Comparison of ENCODE assay signal across 11 cellular contexts in genomic region chr13:43087960-43088580, GRCh38.
A peak's percentile ranks its signal among the peaks of the same experiment; 100 is the strongest.
DNase-seq lines count a peak whose midpoint lies in the region; ATAC-seq and TF ChIP-seq lines count a peak whose summit lies in the region.
"Had no signal": no experiment of that assay in that cellular context is flagged by ENCODE, and none has a peak within 500 bp of the region (broad histone marks: within the 10 kb centered on the region; RNA-seq: fewer than 3 reads in every experiment).

No MANE protein-coding gene starts in this region.

- no peak overlapping the region for H3K27ac Mint-ChIP-seq in MCF 10A (ENCODE audit: low read depth, unreplicated experiment)
- H3K27ac Mint-ChIP-seq in activated naive CD8-positive, alpha-beta T cell: peak overlapping the region; percentile 3
- H3K27ac Mint-ChIP-seq in type B pancreatic cell: peak overlapping the region; percentile 51
- H3K27ac Mint-ChIP-seq: GM23338 had no signal

- peaks cover 7% of the 10 kb centered on the region for H3K9me3 Mint-ChIP-seq in MCF 10A (ENCODE audit: unreplicated experiment)
- H3K9me3 Mint-ChIP-seq in activated naive CD8-positive, alpha-beta T cell (ENCODE audit: low read depth): peaks cover 4% of the 10 kb centered on the region
- no peaks in the 10 kb centered on the region for H3K9me3 Mint-ChIP-seq in type B pancreatic cell

- H3K27me3 ChIP-seq in right lobe of liver: no peaks in the 10 kb centered on the region

- WGBS in right lobe of liver (ENCODE audit: insufficient coverage, low coverage, low lambda C conversion rate, missing lambda C conversion rate): 16% methylated on average over 5 of the region's 5 CpGs

- peak; percentile 74 to 78 (median 78) for ATAC-seq in right lobe of liver
- ATAC-seq: GM23338 had no signal

- peaks cover 32% of the 10 kb centered on the region for H3K36me3 Mint-ChIP-seq in MCF 10A (ENCODE audit: insufficient read depth, unreplicated experiment)
- peaks cover 25% of the 10 kb centered on the region for H3K36me3 Mint-ChIP-seq in activated naive CD8-positive, alpha-beta T cell
- H3K36me3 Mint-ChIP-seq in type B pancreatic cell: peaks cover 33% of the 10 kb centered on the region

- H3K36me3 ChIP-seq in right lobe of liver: no peaks in the 10 kb centered on the region

- H3K4me1 Mint-ChIP-seq in MCF 10A (ENCODE audit: insufficient read depth, unreplicated experiment) (peaks cover 16% of the 10 kb centered on the region), type B pancreatic cell (ENCODE audit: unreplicated experiment) (peaks cover 27% of the 10 kb centered on the region)
- H3K4me1 Mint-ChIP-seq in activated naive CD8-positive, alpha-beta T cell (ENCODE audit: low read depth): peaks cover 9% of the 10 kb centered on the region

- no peaks in the 10 kb centered on the region for H3K4me1 ChIP-seq in right lobe of liver

- POLR2A ChIA-PET in MCF 10A (lab: Yijun Ruan, JAX): interaction anchor here (0.5 to 1.2 kb wide), 3 partner anchors 91 to 791 kb away, joined by 3 read pairs; partner anchors contain the start of gene CCDC122

- no peaks in the 10 kb centered on the region for H3K9me3 ChIP-seq in right lobe of liver

- no TSS peak for BruUV-seq in MCF 10A (replicated peaks; lab: Mats Ljungman, UMichigan)

- no peak for TF ChIP-seq POLR2A in right lobe of liver (IDR thresholded peaks at IDR 0.05)

- H3K27ac ChIP-seq in right lobe of liver: peak overlapping the region; percentile 52 to 66 (median 59)

- peak; percentile 4 to 5 for DNase-seq in T47D (ENCODE audit: low read depth in 1 of 2, low spot score in 1 of 2)
- no peak for DNase-seq in MCF 10A (ENCODE audit: unreplicated experiment)
- no peak for DNase-seq in right lobe of liver
- DNase-seq in type B pancreatic cell (ENCODE audit: extremely low spot score, unreplicated experiment): no peak
- DNase-seq in activated CD4-positive, alpha-beta T cell treated with anti-CD3 and anti-CD28 coated beads for 4 hours: no peak
- no peak for DNase-seq in activated CD4-positive, CD25-positive, alpha-beta regulatory T cell (lab: John Stamatoyannopoulos, UW)
- no peak for DNase-seq in A172 (ENCODE audit: low spot score)
- DNase-seq: COR-L47; stimulated activated naive CD4-positive, alpha-beta T cell treated with Interleukin-2 at 50 U/mL for 16 hours had no signal

- in situ Hi-C loops in T47D (cut with HindIII; ENCODE audit: low pct_unique_long_range_greater_than_20kb, low sequenced_read_pairs): no loop called here

- no peaks in the 10 kb centered on the region for H3K27me3 Mint-ChIP-seq in MCF 10A (ENCODE audit: insufficient read depth, unreplicated experiment)
- no peaks in the 10 kb centered on the region for H3K27me3 Mint-ChIP-seq in activated naive CD8-positive, alpha-beta T cell
- no peaks in the 10 kb centered on the region for H3K27me3 Mint-ChIP-seq in type B pancreatic cell

- H3K4me3 Mint-ChIP-seq in MCF 10A (ENCODE audit: unreplicated experiment) (no peak overlapping the region), type B pancreatic cell (no peak overlapping the region)
- peak overlapping the region; percentile 47 for H3K4me3 Mint-ChIP-seq in activated naive CD8-positive, alpha-beta T cell
- H3K4me3 Mint-ChIP-seq: GM23338 had no signal

- CTCF ChIA-PET in MCF 10A (lab: Yijun Ruan, JAX): interaction anchor here (0.6 to 5.4 kb wide), 10 partner anchors 9 to 717 kb away, joined by 3 to 30 read pairs (median 4); no protein-coding TSS in a partner anchor

- TF ChIP-seq CTCF in MCF 10A (IDR thresholded peaks at IDR 0.05; ENCODE audit: unreplicated experiment) (no peak), right lobe of liver (IDR thresholded peaks at IDR 0.05) (no peak), type B pancreatic cell (conservative IDR thresholded peaks at IDR 0.05) (no peak)

- intact Hi-C loops in MCF 10A (cut with micrococcal nuclease): loop anchor here (10.0 kb wide), 3 partner anchors 113 to 493 kb away; no protein-coding TSS in a partner anchor
- intact Hi-C loops in right lobe of liver (cut with DNase I): no loop called here

- peak overlapping the region; percentile 13 to 41 (median 34) for H3K4me3 ChIP-seq in right lobe of liver
- H3K4me3 ChIP-seq: GM23338 had no signal

Comparison
In these comparisons a context has a peak if more than half of its experiments do, and no peak if none do; other contexts are left out.
1. DNase-seq: peak in T47D (2 of 2); none in MCF 10A (single experiment), right lobe of liver (0 of 3), type B pancreatic cell (single experiment), activated CD4-positive, alpha-beta T cell treated with anti-CD3 and anti-CD28 coated beads for 4 hours (0 of 2), activated CD4-positive, CD25-positive, alpha-beta regulatory T cell (0 of 4) and A172 (single experiment).